Comparison of ENCODE assay signal across 25 cellular contexts in genomic region chr20:23612385-23612784, GRCh38. TPM values are rescaled to one million over a fixed set of nuclear protein-coding genes. Genes with fewer than 3 reads are reported as not detected.
"Had no signal": no experiment of that assay in that cellular context is flagged by ENCODE, and none has a peak within 500 bp of the region (broad histone marks: within the 10 kb centered on the region; RNA-seq: fewer than 3 reads in every experiment).

No MANE protein-coding gene starts in this region.

- H3K9me3 ChIP-seq: right atrium auricular region, tibial nerve, upper lobe of right lung, vagina had no signal

- H3K4me3 ChIP-seq: dorsolateral prefrontal cortex, hepatocyte, lung, right atrium auricular region, tibial nerve, upper lobe of right lung, vagina had no signal

- ATAC-seq: left colon; left ventricle myocardium superior; naive thymus-derived CD4-positive, alpha-beta T cell; stimulated activated effector memory CD8-positive, alpha-beta T cell treated with anti-CD3 and anti-CD28 coated beads, Interleukin-12 subunit alpha, Interleukin-12 subunit beta, amount 100 ng/mL, for 72 hours; stimulated activated naive CD8-positive, alpha-beta T cell treated with anti-CD3 and anti-CD28 coated beads, Interleukin-15, Interleukin-2, amounts not matched to agents 100 U/mL and 50 U/mL, for 24 hours; upper lobe of right lung had no signal

- DNase-seq: cortex of kidney; dorsolateral prefrontal cortex; effector CD8-positive, alpha-beta T cell; left colon; left ventricle myocardium superior; mesendoderm; naive thymus-derived CD4-positive, alpha-beta T cell; nephron progenitor cell; posterior cingulate gyrus; stimulated activated CD4-positive, alpha-beta T cell treated with anti-CD3 and anti-CD28 coated beads, Interleukin-4, amount 100 ng/mL, for 1 hour; stimulated activated CD8-positive, alpha-beta memory T cell treated with anti-CD3 and anti-CD28 coated beads, Interleukin-4, amount 100 ng/mL, for 48 hours; stimulated activated naive CD8-positive, alpha-beta T cell treated with anti-CD3 and anti-CD28 coated beads, Interleukin-15, Interleukin-2, amounts not matched to agents 100 U/mL and 50 U/mL, for 24 hours; upper lobe of right lung had no signal

- H3K27me3 ChIP-seq: dorsolateral prefrontal cortex, hepatocyte, right atrium auricular region, tibial nerve, upper lobe of right lung, vagina had no signal

- H3K4me1 ChIP-seq: upper lobe of right lung, vagina had no signal

- H3K27ac ChIP-seq: hepatocyte, right atrium auricular region, upper lobe of right lung had no signal

- H3K36me3 ChIP-seq: right atrium auricular region, tibial nerve, upper lobe of right lung, vagina had no signal

RNA-seq across cellular contexts. Expression of gene CST9, which starts 6.7 kb away (rescaled TPM):
- total RNA-seq: fibroblast of villous mesenchyme; hepatocyte; kidney epithelial cell; left colon; left ventricle myocardium superior; lung; mononuclear cell; naive thymus-derived CD4-positive, alpha-beta T cell; pulmonary artery endothelial cell; right atrium auricular region; temporal lobe; upper lobe of right lung; vagina had no signal

RNA-seq across cellular contexts. Expression of gene CST9L, which starts 44.1 kb away (rescaled TPM):
- total RNA-seq: dorsolateral prefrontal cortex; fibroblast of villous mesenchyme; hepatocyte; kidney epithelial cell; left colon; left ventricle myocardium superior; lung; mononuclear cell; naive thymus-derived CD4-positive, alpha-beta T cell; omental fat pad; pulmonary artery endothelial cell; right atrium auricular region; temporal lobe; tibial nerve; upper lobe of right lung; vagina had no signal
